Comparison of ENCODE assay signal across 15 cellular contexts in genomic region chr2:218395090-218395444, GRCh38. TPM values are rescaled to one million over a fixed set of nuclear protein-coding genes. Genes with fewer than 3 reads are reported as not detected.
DNase-seq lines count a peak whose midpoint lies in the region; ATAC-seq, FAIRE-seq and TF ChIP-seq lines count a peak whose summit lies in the region.
"Had no signal": no experiment of that assay in that cellular context is flagged by ENCODE, and none has a peak within 500 bp of the region (broad histone marks: within the 10 kb centered on the region; RNA-seq: fewer than 3 reads in every experiment).

No MANE protein-coding gene starts in this region.

- H3K4me3 ChIP-seq in A549 (no peak overlapping the region; the same call in 2 of the 3 replicates), adrenal gland (no peak overlapping the region), esophagus squamous epithelium (peak overlapping the region in 1 of 4 donors; percentile 98)

- TF ChIP-seq CTCF in A549 (IDR thresholded peaks at IDR 0.05) (no peak), natural killer cell (IDR thresholded peaks at IDR 0.05) (no peak), GM10248 (IDR thresholded peaks at IDR 0.05; ENCODE audit: control extremely low read depth, extremely low read depth, low read depth, missing control alignments) (no peak), adrenal gland (IDR thresholded peaks at IDR 0.05) (no peak), esophagus squamous epithelium (IDR thresholded peaks at IDR 0.05) (no peak)
- no peak for TF ChIP-seq CTCF in activated CD8-positive, alpha-beta T cell treated with anti-CD3 and anti-CD28 coated beads for 36 hours (IDR thresholded peaks at IDR 0.05)

- H3K9ac ChIP-seq in ES-I3 (ENCODE audit: low read depth, low read length): peak overlapping the region; percentile 99; the same call in 1 of the 2 replicates

- H3K27me3 Mint-ChIP-seq in activated CD8-positive, alpha-beta T cell treated with anti-CD3 and anti-CD28 coated beads for 36 hours: no peaks in the 10 kb centered on the region
- no peaks in the 10 kb centered on the region for H3K27me3 Mint-ChIP-seq in natural killer cell (ENCODE audit: low read depth in 2 of 2)

- H3K27ac Mint-ChIP-seq in activated CD8-positive, alpha-beta T cell treated with anti-CD3 and anti-CD28 coated beads for 36 hours: peak overlapping the region; percentile 42
- peak overlapping the region; percentile 98 for H3K27ac Mint-ChIP-seq in natural killer cell

- no peak for TF ChIP-seq POLR2A in A549 (IDR thresholded peaks at IDR 0.05; ENCODE audit: low read length)
- no peak for TF ChIP-seq POLR2A in adrenal gland (IDR thresholded peaks at IDR 0.05)
- no peak for TF ChIP-seq POLR2A in esophagus squamous epithelium (IDR thresholded peaks at IDR 0.05)

- no peaks in the 10 kb centered on the region for H3K9me3 ChIP-seq in A549
- H3K9me3 ChIP-seq in ES-I3 (ENCODE audit: control insufficient read depth, insufficient read depth, low read length): no peaks in the 10 kb centered on the region
- no peaks in the 10 kb centered on the region for H3K9me3 ChIP-seq in adrenal gland (replicated peaks in 1 of 3)
- H3K9me3 ChIP-seq in esophagus squamous epithelium: no peaks in the 10 kb centered on the region
- H3K9me3 ChIP-seq: SJSA1 had no signal

- H3K27ac ChIP-seq in A549: peak overlapping the region; percentile 98 to 100; a peak in 5 of 6 replicates
- peak overlapping the region in 1 of 5 donors; percentile 99 for H3K27ac ChIP-seq in adrenal gland
- peak overlapping the region in 2 of 4 donors; percentile 99 to 100 for H3K27ac ChIP-seq in esophagus squamous epithelium

- no peak for ATAC-seq in A549
- no peak for ATAC-seq in activated CD8-positive, alpha-beta T cell treated with anti-CD3 and anti-CD28 coated beads for 36 hours
- ATAC-seq in natural killer cell: no peak

- no peak overlapping the region for H3K4me3 Mint-ChIP-seq in activated CD8-positive, alpha-beta T cell treated with anti-CD3 and anti-CD28 coated beads for 36 hours
- peak overlapping the region; percentile 28 for H3K4me3 Mint-ChIP-seq in natural killer cell

- 89% methylated on average over 4 of the region's 6 CpGs for WGBS in A549 (ENCODE audit: missing lambda C conversion rate)
- 77 to 97% (median 88%) methylated on average over 6 of the region's 6 CpGs for WGBS in adrenal gland, 4 donors
- WGBS in esophagus squamous epithelium, 2 donors: 73 to 74% methylated on average over 4 to 5 of the region's 6 CpGs

- TF ChIP-seq RAD21 in A549 (conservative IDR thresholded peaks at IDR 0.05 in 1 of 2, IDR thresholded peaks at IDR 0.05 in 1 of 2): no peak

- peaks cover 30% of the 10 kb centered on the region for H3K4me1 Mint-ChIP-seq in activated CD8-positive, alpha-beta T cell treated with anti-CD3 and anti-CD28 coated beads for 36 hours (ENCODE audit: low read depth)
- peaks cover 42 to 59% of the 10 kb centered on the region in 2 donors for H3K4me1 Mint-ChIP-seq in natural killer cell

- no peaks in the 10 kb centered on the region for H3K36me3 Mint-ChIP-seq in activated CD8-positive, alpha-beta T cell treated with anti-CD3 and anti-CD28 coated beads for 36 hours (ENCODE audit: low read depth)
- H3K36me3 Mint-ChIP-seq in natural killer cell: no peaks in the 10 kb centered on the region

- DNase-seq in A549 (ENCODE audit: low read depth in 1 of 2, low spot score in 1 of 2) (no peak), natural killer cell (no peak), GM10248 (ENCODE audit: extremely low spot score) (no peak), adrenal gland (no peak), esophagus squamous epithelium (lab: John Stamatoyannopoulos, UW) (no peak), UCSD-AML1 (lab: John Stamatoyannopoulos, UW; ENCODE audit: unreplicated experiment) (no peak)
- no peak for DNase-seq in activated CD8-positive, alpha-beta T cell treated with anti-CD3 and anti-CD28 coated beads for 36 hours
- DNase-seq: activated gamma-delta T cell, C1 segment of cervical spinal cord, islet precursor cell, NCI-H1417 treated with DMSO at 0.1 percent for 48 hours, NCI-H524 had no signal

- FAIRE-seq in A549 (lab: Jason Lieb, UNC): no peak

- CTCF ChIA-PET in A549 (lab: Yijun Ruan, JAX): interaction anchor here (0.7 to 4.4 kb wide), 8 partner anchors 9 to 124 kb away, joined by 3 to 24 read pairs (median 6); partner anchors contain the start of genes AAMP and PNKD
- CTCF ChIA-PET in activated CD8-positive, alpha-beta T cell treated with anti-CD3 and anti-CD28 coated beads for 36 hours (lab: Charles Lee): interaction anchor here (0.8 to 3.8 kb wide), 7 partner anchors 11 to 125 kb away, joined by 3 to 16 read pairs (median 5); partner anchors contain the start of genes AAMP and PNKD
- CTCF ChIA-PET in GM10248 (lab: Yijun Ruan, JAX): interaction anchor here (0.7 to 6.4 kb wide), 7 partner anchors 20 to 122 kb away, joined by 3 to 59 read pairs (median 10); partner anchors contain the start of genes AAMP, CATIP, PNKD and TMBIM1

- intact Hi-C loops in activated CD8-positive, alpha-beta T cell treated with anti-CD3 and anti-CD28 coated beads for 36 hours (cut with micrococcal nuclease): loop anchor here (5.0 kb wide), 2 partner anchors 108 to 178 kb away; partner anchors contain the start of gene ARPC2
- intact Hi-C loops in natural killer cell (cut with micrococcal nuclease): loop anchor here (1.0 to 5.0 kb wide), 4 partner anchors 122 to 502 kb away; partner anchors contain the start of gene ARPC2
- intact Hi-C loops in adrenal gland (cut with DNase I): no loop called here
- intact Hi-C loops in esophagus squamous epithelium (cut with DNase I): loop anchor here (5.0 kb wide), 2 partner anchors 103 to 123 kb away; partner anchors contain the start of genes AAMP, PNKD and TMBIM1

- H3K27me3 ChIP-seq in adrenal gland: no peaks in the 10 kb centered on the region
- no peaks in the 10 kb centered on the region for H3K27me3 ChIP-seq in esophagus squamous epithelium
- H3K27me3 ChIP-seq: SJSA1 had no signal

- POLR2A ChIA-PET in A549 (lab: Yijun Ruan, JAX): no interaction called here
- POLR2A ChIA-PET in activated CD8-positive, alpha-beta T cell treated with anti-CD3 and anti-CD28 coated beads for 36 hours (lab: Charles Lee): interaction anchor here (0.6 kb wide), 1 partner anchor 76 kb away, joined by 3 read pairs; no protein-coding TSS in a partner anchor
- POLR2A ChIA-PET in GM10248 (lab: Yijun Ruan, JAX): interaction anchor here (1.3 kb wide), 1 partner anchor 10 kb away, joined by 3 read pairs; no protein-coding TSS in a partner anchor

- H3K36me3 ChIP-seq in ES-I3 (ENCODE audit: insufficient read depth, low read length): no peaks in the 10 kb centered on the region
- H3K36me3 ChIP-seq in adrenal gland (replicated peaks in 1 of 2): no peaks in the 10 kb centered on the region
- no peaks in the 10 kb centered on the region for H3K36me3 ChIP-seq in esophagus squamous epithelium

- no peak for TF ChIP-seq EP300 in A549 (IDR thresholded peaks at IDR 0.05)

- peak overlapping the region; percentile 90 for H3K4me2 ChIP-seq in A549

- H3K4me1 ChIP-seq in A549 (peaks cover 27% of the 10 kb centered on the region), ES-I3 (ENCODE audit: insufficient read depth, low read length) (no peaks in the 10 kb centered on the region; the same call in 1 of the 2 replicates), adrenal gland (replicated peaks in 1 of 2) (peaks cover 24 to 27% of the 10 kb centered on the region in 2 donors), esophagus squamous epithelium (peaks cover 13 to 51% (median 16%) of the 10 kb centered on the region in 3 donors)

- no peaks in the 10 kb centered on the region for H3K9me3 Mint-ChIP-seq in activated CD8-positive, alpha-beta T cell treated with anti-CD3 and anti-CD28 coated beads for 36 hours
- H3K9me3 Mint-ChIP-seq in natural killer cell: no peaks in the 10 kb centered on the region
- H3K9me3 Mint-ChIP-seq: neural crest cell had no signal

RNA-seq across cellular contexts. Expression of gene CTDSP1, which starts 4.6 kb away (rescaled TPM):
- polyA plus RNA-seq in A549 (2011; rRNA removed) (50.3 and 64.3 TPM in 2 replicates), A549 (2017; fragmentation: RNase III; extraction: RNeasy Plus Mini Kit Qiagen cat#74134 plus additional on column Dnase treatment) (34.6 to 42.8 TPM (median 39.5 TPM) in 3 replicates), adrenal gland (100 to 1,000 TPM in 1 of 3 donors, 10 to 100 TPM in 2; 34.0 to 119 (median 98.9) TPM)
- polyA plus RNA-seq in A549 (2012; cell fraction: cytosol; rRNA removed): 80.1 and 110 TPM in 2 replicates
- polyA plus RNA-seq in A549 (2012; cell fraction: nucleus; rRNA removed): 128 and 139 TPM in 2 replicates
- polyA minus RNA-seq in A549 (2011; rRNA and poly(A)+ RNA removed): 110 and 115 TPM in 2 replicates
- 10 to 100 TPM; 85.8 to 94.7 TPM for total RNA-seq in activated CD8-positive, alpha-beta T cell treated with anti-CD3 and anti-CD28 coated beads for 36 hours
- total RNA-seq in natural killer cell (100 to 1,000 TPM; 223 to 273 (median 228) TPM), adrenal gland (100 to 1,000 TPM in 6 of 8 donors, 10 to 100 TPM in 2; 62.7 to 161 (median 124) TPM), esophagus squamous epithelium (10 to 100 TPM; 47.3 to 87.4 (median 58.0) TPM)

RNA-seq across cellular contexts. Expression of gene SLC11A1, which starts 13.0 kb away (rescaled TPM):
- polyA plus RNA-seq in A549 (2011; rRNA removed): 0.36 and 0.52 TPM in 2 replicates
- polyA plus RNA-seq in A549 (2012; cell fraction: cytosol; rRNA removed): 0.21 and 0.22 TPM in 2 replicates
- 0.55 and 2.4 TPM in 2 replicates for polyA plus RNA-seq in A549 (2012; cell fraction: nucleus; rRNA removed)
- polyA plus RNA-seq in A549 (2017; fragmentation: RNase III; extraction: RNeasy Plus Mini Kit Qiagen cat#74134 plus additional on column Dnase treatment): 0.11 to 0.18 TPM (median 0.14 TPM) in 3 replicates
- 1.2 and 1.5 TPM in 2 replicates for polyA minus RNA-seq in A549 (2011; rRNA and poly(A)+ RNA removed)
- under 1 TPM; 0.13 to 0.23 TPM for total RNA-seq in activated CD8-positive, alpha-beta T cell treated with anti-CD3 and anti-CD28 coated beads for 36 hours
- total RNA-seq in natural killer cell: 10 to 100 TPM; 17.9 to 53.5 (median 35.5) TPM
- total RNA-seq in adrenal gland: 10 to 100 TPM in 7 of 8 donors, 1 to 10 TPM in 1; 6.2 to 83.6 (median 40.0) TPM
- polyA plus RNA-seq in adrenal gland: 10 to 100 TPM in 2 of 3 donors, 1 to 10 TPM in 1; 6.3 to 89.9 (median 31.8) TPM
- total RNA-seq in esophagus squamous epithelium: 10 to 100 TPM in 1 of 4 donors, 1 to 10 TPM in 3; 1.7 to 10.6 (median 8.7) TPM

RNA-seq across cellular contexts. Expression of gene VIL1, which starts 23.9 kb away (rescaled TPM):
- 2.3 and 3.7 TPM in 2 replicates for polyA plus RNA-seq in A549 (2011; rRNA removed)
- polyA plus RNA-seq in A549 (2012; cell fraction: cytosol; rRNA removed): 0.67 and 0.89 TPM in 2 replicates
- polyA plus RNA-seq in A549 (2012; cell fraction: nucleus; rRNA removed): 1.2 and 1.9 TPM in 2 replicates
- polyA plus RNA-seq in A549 (2017; fragmentation: RNase III; extraction: RNeasy Plus Mini Kit Qiagen cat#74134 plus additional on column Dnase treatment): 1.2 to 1.9 TPM (median 1.9 TPM) in 3 replicates
- polyA minus RNA-seq in A549 (2011; rRNA and poly(A)+ RNA removed): 4.9 and 6.1 TPM in 2 replicates
- not detected for total RNA-seq in activated CD8-positive, alpha-beta T cell treated with anti-CD3 and anti-CD28 coated beads for 36 hours
- 1 to 10 TPM; 1.5 to 1.8 (median 1.6) TPM for total RNA-seq in natural killer cell
- under 1 TPM in 2 of 8 donors, not detected in 6; 0.47 to 0.53 TPM for total RNA-seq in adrenal gland
- polyA plus RNA-seq in adrenal gland: under 1 TPM; 0.09 to 0.40 (median 0.10) TPM
- not detected for total RNA-seq in esophagus squamous epithelium
- total RNA-seq: neural crest cell, SJSA1 had no signal

RNA-seq across cellular contexts. Expression of gene CATIP, which starts 38.4 kb away (rescaled TPM):
- polyA plus RNA-seq in A549 (2011; rRNA removed): 0.17 and 0.41 TPM in 2 replicates
- 0.14 and 0.20 TPM in 2 replicates for polyA plus RNA-seq in A549 (2012; cell fraction: cytosol; rRNA removed)
- 0.33 and 0.34 TPM in 2 replicates for polyA plus RNA-seq in A549 (2012; cell fraction: nucleus; rRNA removed)
- polyA plus RNA-seq in A549 (2017; fragmentation: RNase III; extraction: RNeasy Plus Mini Kit Qiagen cat#74134 plus additional on column Dnase treatment): 0.09 to 0.15 TPM in 2 of 3 replicates, not detected in the other
- 1.9 and 2.0 TPM in 2 replicates for polyA minus RNA-seq in A549 (2011; rRNA and poly(A)+ RNA removed)
- not detected for total RNA-seq in activated CD8-positive, alpha-beta T cell treated with anti-CD3 and anti-CD28 coated beads for 36 hours
- total RNA-seq in natural killer cell: under 1 TPM in 1 of 3 donors, not detected in 2; 0.26 TPM
- 1 to 10 TPM in 1 of 8 donors, under 1 TPM in 3, not detected in 4; 0.46 to 3.2 (median 0.57) TPM for total RNA-seq in adrenal gland
- 1 to 10 TPM in 1 of 3 donors, under 1 TPM in 2; 0.11 to 2.4 (median 0.27) TPM for polyA plus RNA-seq in adrenal gland
- total RNA-seq in esophagus squamous epithelium: not detected
- total RNA-seq: neural crest cell, SJSA1 had no signal

Comparison
In these comparisons a context has a peak if more than half of its experiments do, and no peak if none do; other contexts are left out.
1. intact Hi-C loops: an anchor here in activated CD8-positive, alpha-beta T cell treated with anti-CD3 and anti-CD28 coated beads for 36 hours (5.0 kb wide), natural killer cell (1.0 to 5.0 kb wide) and esophagus squamous epithelium (5.0 kb wide); none called in adrenal gland.